ENCODE assay signal across 29 cellular contexts in genomic region chr1:94899756-94900155, GRCh38. TPM values are rescaled to one million over a fixed set of nuclear protein-coding genes. Genes with fewer than 3 reads are reported as not detected.
DNase-seq lines count a peak whose midpoint lies in the region; ATAC-seq and TF ChIP-seq lines count a peak whose summit lies in the region.
"Had no signal": no experiment of that assay in that cellular context is flagged by ENCODE, and none has a peak within 500 bp of the region (broad histone marks: within the 10 kb centered on the region; RNA-seq: fewer than 3 reads in every experiment).

No MANE protein-coding gene starts in this region.

- H3K27me3 ChIP-seq in HCT116 (ENCODE audit: insufficient read depth, low read length) (no peaks in the 10 kb centered on the region), muscle layer of duodenum (ENCODE audit: low read depth, low read length) (no peaks in the 10 kb centered on the region), thyroid gland (no peaks in the 10 kb centered on the region)
- H3K27me3 ChIP-seq: BE2C, Peyer's patch had no signal

- RAD21 ChIA-PET in HCT116 (lab: Charles Lee; ENCODE audit: low non-redundant PET in 1 of 2, low total read pairs in 2 of 2, uncharacterized antibody in 2 of 2, unreplicated experiment in 2 of 2), result no interaction called here

- H3K4me2 ChIP-seq in HCT116 (ENCODE audit: low read length), result peak overlapping the region; percentile 33; the same call in 1 of the 2 replicates

- no TSS peak for BruUV-seq in HCT116 (replicated peaks; lab: Mats Ljungman, UMichigan)

- CTCF ChIA-PET in HCT116 (lab: Charles Lee), result no interaction called here

- H4K20me1 ChIP-seq in HCT116 (ENCODE audit: insufficient read depth), result no peaks in the 10 kb centered on the region

- no peak for TF ChIP-seq RAD21 in HCT116 (IDR thresholded peaks at IDR 0.05; ENCODE audit: low read depth)

- H3K9me2 ChIP-seq in HCT116 (ENCODE audit: insufficient read depth), result no peaks in the 10 kb centered on the region

- H3K9me3 ChIP-seq in HCT116 (ENCODE audit: control insufficient read depth in 1 of 2, insufficient read depth in 1 of 2, low read depth in 1 of 2, low read length in 2 of 2) (no peaks in the 10 kb centered on the region), muscle layer of duodenum (ENCODE audit: control insufficient read depth in 1 of 2, low read length in 2 of 2) (no peaks in the 10 kb centered on the region), thyroid gland (no peaks in the 10 kb centered on the region)
- H3K9me3 ChIP-seq: BE2C, Peyer's patch had no signal

- intact Hi-C loops in HCT116 (cut with micrococcal nuclease), result no loop called here
- intact Hi-C loops in thyroid gland (cut with DNase I), result no loop called here

- no peak for ATAC-seq in HCT116
- ATAC-seq in HG03521 (IDR thresholded peaks at IDR 0.05; ENCODE audit: unreplicated experiment), result no peak
- ATAC-seq: activated naive CD8-positive, alpha-beta T cell treated with anti-CD3 and anti-CD28 coated beads, Interleukin-2, amount 50 U/mL, for 24 hours; left lobe of liver; natural killer cell treated with Interleukin-12 subunit alpha and Interleukin-12 subunit beta and Interleukin-15 and Interleukin-18, amount 100 ng/mL, for 72 hours; stimulated activated effector memory CD8-positive, alpha-beta T cell treated with anti-CD3 and anti-CD28 coated beads, Interleukin-12 subunit alpha, Interleukin-12 subunit beta, amount 100 ng/mL, for 72 hours had no signal

- WGBS in thyroid gland, 2 donors, result 33 to 38% methylated on average over 1 of the region's 1 CpG

- H3K36me3 ChIP-seq in HCT116 (ENCODE audit: control insufficient read depth in 1 of 2, insufficient read depth in 2 of 2, low read length in 2 of 2) (peaks cover 35 to 39% of the 10 kb centered on the region in 2 experiments; a peak in 3 of 4 replicates), muscle layer of duodenum (ENCODE audit: control insufficient read depth in 1 of 2, insufficient read depth in 2 of 2, low read length in 2 of 2) (peaks cover 34 to 49% of the 10 kb centered on the region in 2 donors), thyroid gland (peaks cover 11 to 19% of the 10 kb centered on the region in 2 donors)

- DNase-seq in HCT116 (ENCODE audit: low read depth, low spot score) (no peak), epithelial cell of prostate (ENCODE audit: low read depth, low spot score) (no peak), thyroid gland (no peak), dermis blood vessel endothelial cell (no peak)
- no peak for DNase-seq in stimulated activated CD4-positive, alpha-beta T cell treated with anti-CD3 and anti-CD28 coated beads, Interleukin-2, amount 100 ng/mL, for 24 hours
- no peak for DNase-seq in activated CD4-positive, alpha-beta T cell treated with anti-CD3 and anti-CD28 coated beads, Interleukin-2, amount 50 U/mL, for 1 hour
- DNase-seq: activated CD4-positive, alpha-beta T cell treated with anti-CD3 and anti-CD28 coated beads, Interleukin-2, amount 10 ng/mL, durations not matched to agents 24 days and 14 days; activated gamma-delta T cell treated with Interleukin-2 at 50 U/mL for 16 hours; activated naive CD8-positive, alpha-beta T cell treated with anti-CD3 and anti-CD28 coated beads, Interleukin-2, amount 50 U/mL, for 24 hours; activated T-cell treated with anti-CD3 and anti-CD28 coated beads, Interleukin-2, amount 50 U/mL, for 24 hours; BE2C; DMS153; effector CD8-positive, alpha-beta T cell; hypothalamus; immature natural killer cell; NCI-H2081; NCI-H345; Peyer's patch; retina; SIG-M5; stimulated activated CD4-positive, alpha-beta T cell treated with anti-CD3 and anti-CD28 coated beads, Interleukin-12 subunit alpha, Interleukin-12 subunit beta, amount 100 ng/mL, for 4 hours; stimulated activated CD4-positive, alpha-beta T cell treated with anti-CD3 and anti-CD28 coated beads, Interleukin-4, amount 100 ng/mL, for 24 hours; T-helper 9 cell had no signal

- H3K9ac ChIP-seq in HCT116 (ENCODE audit: low read length), result no peak overlapping the region

- H3K4me3 ChIP-seq in HCT116 (replicated peaks in 1 of 2; ENCODE audit: low read depth in 1 of 2, low read length in 2 of 2) (no peak overlapping the region), muscle layer of duodenum (ENCODE audit: low read depth in 1 of 2, low read length in 2 of 2) (no peak overlapping the region), thyroid gland (replicated peaks in 1 of 3) (no peak overlapping the region)
- H3K4me3 ChIP-seq: Peyer's patch had no signal

- TF ChIP-seq POLR2A in HCT116 (IDR thresholded peaks at IDR 0.05; ENCODE audit: borderline replicate concordance, extremely low read depth, insufficient read depth, insufficient read length), result no peak
- TF ChIP-seq POLR2A in thyroid gland (IDR thresholded peaks at IDR 0.05), result no peak

- H3K4me1 ChIP-seq in HCT116 (ENCODE audit: control insufficient read depth in 1 of 2, insufficient read depth in 2 of 2, low read length in 2 of 2) (peaks cover 11 to 35% of the 10 kb centered on the region in 2 experiments), muscle layer of duodenum (ENCODE audit: control insufficient read depth in 1 of 2, insufficient read depth in 2 of 2, low read length in 2 of 2) (peaks cover 6 to 52% of the 10 kb centered on the region in 2 donors), thyroid gland (peaks cover 31 to 46% of the 10 kb centered on the region in 2 donors)
- H3K4me1 ChIP-seq: BE2C, Peyer's patch had no signal

- no peak overlapping the region for H2AFZ ChIP-seq in HCT116 (ENCODE audit: low read depth, low read length, poor library complexity, severe bottlenecking)

- POLR2A ChIA-PET in HCT116 (lab: Charles Lee), result no interaction called here

- peaks cover 21% of the 10 kb centered on the region for H3K79me2 ChIP-seq in HCT116 (ENCODE audit: insufficient read depth, low read length)

- H3K27ac ChIP-seq in HCT116 (ENCODE audit: low read depth, low read length) (no peak overlapping the region; the same call in 1 of the 2 replicates), epithelial cell of prostate (peak overlapping the region; percentile 54), muscle layer of duodenum (ENCODE audit: low read length) (peak overlapping the region; percentile 21), thyroid gland (peak overlapping the region; percentile 5 to 36 (median 34))
- H3K27ac ChIP-seq: Peyer's patch, VCaP had no signal

- TF ChIP-seq CTCF in HCT116 (IDR thresholded peaks at IDR 0.05 in 2 of 3, conservative IDR thresholded peaks at IDR 0.05 in 1 of 3; ENCODE audit: borderline replicate concordance in 1 of 3, insufficient read depth in 1 of 3, low read depth in 2 of 3, low read length in 2 of 3), result no peak
- no peak for TF ChIP-seq CTCF in thyroid gland (IDR thresholded peaks at IDR 0.05)

TF ChIP-seq in HCT116, 20 proteins besides CTCF, POLR2A, EP300 and RAD21:
- TF ChIP-seq ATF3 (IDR thresholded peaks at IDR 0.05) (no peak), SP1 (IDR thresholded peaks at IDR 0.05; ENCODE audit: low read depth) (no peak)

RNA-seq across cellular contexts. Expression of gene CNN3, which starts 27.2 kb away (rescaled TPM):
- total RNA-seq in HCT116 (2021; ENCODE audit: unreplicated experiment), result 109 TPM
- 118 and 120 TPM in 2 replicates for polyA plus RNA-seq in HCT116 (2012)
- 100 to 1,000 TPM; 149 to 257 (median 177) TPM for total RNA-seq in thyroid gland
- total RNA-seq in dermis blood vessel endothelial cell, result 578 and 589 TPM in 2 replicates
